In the genomic region with DNA sequence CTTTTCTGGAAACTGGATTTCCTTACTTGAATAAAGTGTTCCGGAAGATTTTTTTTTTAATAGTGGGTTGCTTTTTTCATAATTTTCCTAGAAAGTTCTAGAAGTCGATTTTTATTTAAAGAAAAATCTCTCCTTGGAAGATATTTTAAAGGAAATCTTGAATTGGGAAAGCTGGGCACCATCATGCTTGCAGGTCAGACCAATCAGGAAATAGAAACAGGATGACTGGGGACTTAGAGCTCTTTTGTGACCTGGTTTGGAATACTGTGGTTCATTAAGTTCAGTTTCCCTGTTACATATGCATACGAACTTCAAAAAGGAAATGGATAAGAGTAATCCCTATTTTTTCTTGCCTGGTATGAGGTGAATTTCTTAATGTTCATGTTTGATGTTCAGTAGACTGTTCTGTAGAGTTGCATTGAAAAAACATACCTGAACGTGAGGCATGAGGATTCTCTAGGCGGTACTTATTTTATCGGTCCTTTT, we compare ENCODE assay signal across 8 cellular contexts. TPM values are rescaled to one million over a fixed set of nuclear protein-coding genes. Genes with fewer than 3 reads are reported as not detected.
DNase-seq lines count a peak whose midpoint lies in the region; ATAC-seq and TF ChIP-seq lines count a peak whose summit lies in the region.

No MANE protein-coding gene starts in this region.

- H3K4me1 ChIP-seq in GM23248 (ENCODE audit: insufficient read depth): peaks cover 26% of the 10 kb centered on the region
- peaks cover 16% of the 10 kb centered on the region for H3K4me1 ChIP-seq in endodermal cell (ENCODE audit: control insufficient read depth, insufficient read depth, low read length)

- H3K27me3 Mint-ChIP-seq in endodermal cell (ENCODE audit: insufficient read depth) (no peaks in the 10 kb centered on the region), nephron (ENCODE audit: low read depth) (no peaks in the 10 kb centered on the region)

- H3K36me3 ChIP-seq in GM23248 (ENCODE audit: low read depth) (no peaks in the 10 kb centered on the region), endodermal cell (ENCODE audit: control insufficient read depth, insufficient read depth, low read length) (no peaks in the 10 kb centered on the region)

- H3K9me3 Mint-ChIP-seq in endodermal cell: no peaks in the 10 kb centered on the region
- H3K9me3 Mint-ChIP-seq in nephron: no peaks in the 10 kb centered on the region

- H3K9me3 ChIP-seq in AG04450 (ENCODE audit: control insufficient read depth, insufficient read depth, low read length) (no peaks in the 10 kb centered on the region), GM23248 (ENCODE audit: low read depth) (no peaks in the 10 kb centered on the region), endodermal cell (ENCODE audit: control insufficient read depth, low read length) (no peaks in the 10 kb centered on the region)

- 1 to 3% methylated on average over 6 of the region's 6 CpGs for WGBS in GM23248 (ENCODE audit: low coverage in 1 of 2, low lambda C conversion rate in 2 of 2, missing lambda C conversion rate in 2 of 2), 2 experiments
- WGBS in endodermal cell (ENCODE audit: insufficient coverage in 1 of 2, insufficient read length in 1 of 2), 2 experiments: 0 to 10% methylated on average over 1 to 6 of the region's 6 CpGs

- H3K9ac ChIP-seq in GM23248 (peak overlapping the region; percentile 90), endodermal cell (ENCODE audit: extremely low read depth, low read length, poor library complexity, severe bottlenecking) (peak overlapping the region; percentile 73)

- POLR2A ChIA-PET in AG04450 (lab: Yijun Ruan, JAX): no interaction called here

- in situ Hi-C loops in GM23248 (cut with MboI): no loop called here

- peak overlapping the region; percentile 90 for H2AFZ ChIP-seq in GM23248

- H3K27ac ChIP-seq in AG04450 (ENCODE audit: low read depth, low read length) (no peak overlapping the region), GM23248 (peak overlapping the region; percentile 81), endodermal cell (ENCODE audit: low read depth, low read length) (no peak overlapping the region)

- H3K9me2 ChIP-seq in GM23248 (ENCODE audit: insufficient read depth): no peaks in the 10 kb centered on the region

- H3K4me3 ChIP-seq in AG04450 (ENCODE audit: low read depth, low read length) (peak overlapping the region; percentile 81), GM23248 (peak overlapping the region; percentile 95), endodermal cell (ENCODE audit: low read length) (peak overlapping the region; percentile 92)

- peaks cover 58% of the 10 kb centered on the region for H3K79me2 ChIP-seq in GM23248 (ENCODE audit: insufficient read depth)

- H3K27ac Mint-ChIP-seq in endodermal cell (no peak overlapping the region), nephron (peak overlapping the region; percentile 52 to 78 (median 69))

- H3K27me3 ChIP-seq in AG04450 (ENCODE audit: control insufficient read depth, insufficient read depth, low read length) (no peaks in the 10 kb centered on the region), GM23248 (replicated peaks; ENCODE audit: insufficient read depth) (no peaks in the 10 kb centered on the region), endodermal cell (ENCODE audit: control insufficient read depth, insufficient read depth, low read length, poor library complexity, severe bottlenecking) (no peaks in the 10 kb centered on the region)

- H4K20me1 ChIP-seq in GM23248 (ENCODE audit: insufficient read depth): no peaks in the 10 kb centered on the region

- peak overlapping the region; percentile 97 for H3K4me3 Mint-ChIP-seq in endodermal cell
- H3K4me3 Mint-ChIP-seq in nephron: peak overlapping the region; percentile 84 to 100 (median 98)

- DNase-seq in AG04450 (ENCODE audit: low read depth, low spot score) (no peak), GM23248 (peak; percentile 75), SHP77 treated with DMSO at 0.1 percent for 48 hours (lab: John Stamatoyannopoulos, UW) (peak; percentile 28), endodermal cell (no peak), COR-L47 (lab: John Stamatoyannopoulos, UW) (no peak)

- H3K36me3 Mint-ChIP-seq in endodermal cell (ENCODE audit: low read depth): peaks cover under 1% of the 10 kb centered on the region
- H3K36me3 Mint-ChIP-seq in nephron (ENCODE audit: low read depth): no peaks in the 10 kb centered on the region

- H3F3A ChIP-seq in GM23248 (ENCODE audit: insufficient read depth): peaks cover 23% of the 10 kb centered on the region

- H3K4me1 Mint-ChIP-seq in endodermal cell (peaks cover 30% of the 10 kb centered on the region), nephron (peaks cover 58% of the 10 kb centered on the region)

- H3K4me2 ChIP-seq in GM23248 (ENCODE audit: unreplicated experiment): peak overlapping the region; percentile 95

- ATAC-seq in GM18870 (IDR thresholded peaks at IDR 0.05; ENCODE audit: unreplicated experiment) (no peak), HG03280 (IDR thresholded peaks at IDR 0.05; ENCODE audit: unreplicated experiment) (no peak)

- no peak for TF ChIP-seq CTCF in AG04450 (IDR thresholded peaks at IDR 0.05; ENCODE audit: low read depth, low read length)
- no peak for TF ChIP-seq CTCF in endodermal cell (conservative IDR thresholded peaks at IDR 0.05)
- TF ChIP-seq CTCF in nephron (IDR thresholded peaks at IDR 0.05; ENCODE audit: unreplicated experiment in 3 of 3): no peak

- CTCF ChIA-PET in AG04450 (lab: Charles Lee): interaction anchor here (3.6 kb wide), 1 partner anchor 8 kb away, joined by 13 read pairs; no protein-coding TSS in a partner anchor

RNA-seq across cellular contexts. Expression of gene NFATC3, which starts 1.2 kb away (rescaled TPM):
- polyA plus RNA-seq in AG04450 (2011; rRNA removed) (13.8 and 16.7 TPM in 2 replicates), GM23248 (2016; fragmentation: Nextera tagmentation; extraction: Ambion mirVana) (10.2 and 12.3 TPM in 2 replicates)
- 33.8 and 42.5 TPM in 2 replicates for polyA minus RNA-seq in AG04450 (2011; rRNA and poly(A)+ RNA removed)
- 14.2 and 17.5 TPM in 2 replicates for total RNA-seq in GM23248 (2014; rRNA removed; shearing (Covaris generic))
- total RNA-seq in endodermal cell: 10 to 100 TPM; 27.4 to 30.1 TPM
- 25.3 TPM for polyA plus RNA-seq in endodermal cell (2013, experiment 1 of 2)
- 24.3 TPM for polyA plus RNA-seq in endodermal cell (2013, experiment 2 of 2)

Comparison
In these comparisons a context has a peak if more than half of its experiments do, and no peak if none do; other contexts are left out.
1. DNase-seq: peak in GM23248 (single experiment) and SHP77 treated with DMSO at 0.1 percent for 48 hours (single experiment); none in AG04450 (single experiment), endodermal cell (single experiment) and COR-L47 (single experiment).
2. Peak in every context shown above with its lines, with median percentiles within 50 percentile points of each other: H3K4me3 ChIP-seq.